9 cellular contexts compared by ENCODE assay signal in genomic region chr3:160319322-160319721, GRCh38.
"Had no signal": no experiment of that assay in that cellular context is flagged by ENCODE, and none has a peak within 500 bp of the region (broad histone marks: within the 10 kb centered on the region; RNA-seq: fewer than 3 reads in every experiment).

No MANE protein-coding gene starts in this region.

- H3K9ac ChIP-seq: GM23248 had no signal

- H3K9me3 ChIP-seq: HAP-1 had no signal

- H3K36me3 ChIP-seq: HAP-1 had no signal

- H3K4me3 ChIP-seq: GM23248, HAP-1 had no signal

- ATAC-seq: HCT116, HepG2 had no signal

- H3K27ac ChIP-seq: GM23248, HL-60 had no signal

- H2AFZ ChIP-seq: GM23248 had no signal

- H3K4me1 ChIP-seq: HAP-1 had no signal

- DNase-seq: GM23248, GOT3, H7, HFFc6, KBM-7 had no signal
